Comparison of ENCODE assay signal across 21 cellular contexts in the genomic region with DNA sequence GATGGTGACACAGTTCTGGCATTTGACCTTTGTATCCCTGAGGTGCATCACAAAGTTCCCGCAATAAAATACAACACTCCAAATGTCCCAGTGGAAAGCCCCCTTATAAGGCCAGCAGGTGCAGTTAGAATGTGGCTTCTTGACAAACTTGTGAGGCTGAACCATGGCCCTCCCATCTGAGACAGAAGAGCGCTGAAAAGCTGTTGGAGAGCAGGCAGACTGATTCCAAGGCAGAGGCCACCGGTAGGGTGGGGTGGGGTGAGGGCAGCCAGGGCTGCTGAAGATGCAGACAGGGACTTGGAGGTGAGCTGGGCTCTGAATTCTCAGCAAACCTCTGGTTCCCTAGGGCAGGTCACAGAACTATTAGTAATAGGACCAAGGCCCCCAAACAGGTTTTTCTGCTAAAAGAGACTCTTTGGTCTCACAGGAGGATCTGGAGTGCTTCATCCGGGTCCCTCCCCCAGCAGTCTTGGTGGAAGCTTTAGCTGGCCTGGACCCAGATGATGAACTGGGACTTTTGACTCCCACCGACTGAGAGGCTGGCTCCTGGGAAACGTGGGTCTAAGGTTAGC. TPM values are rescaled to one million over a fixed set of nuclear protein-coding genes. Genes with fewer than 3 reads are reported as not detected.
"Had no signal": no experiment of that assay in that cellular context is flagged by ENCODE, and none has a peak within 500 bp of the region (broad histone marks: within the 10 kb centered on the region; RNA-seq: fewer than 3 reads in every experiment).

No MANE protein-coding gene starts in this region.

- H3K4me3 ChIP-seq: K562, Peyer's patch, SJCRH30 had no signal

- H3K27me3 ChIP-seq: Peyer's patch, SJCRH30 had no signal

- FAIRE-seq: K562 had no signal

- DNase-seq: Kasumi-1, MM.1S, NCI-H1092 treated with DMSO at 0.1 percent for 48 hours, NCI-H1436, NCI-H187, NCI-H2029, NCI-H2081 treated with DMSO at 0.1 percent for 48 hours, NCI-H2171, NCI-H226, NCI-H446, NCI-H510A, NCI-H524 treated with DMSO at 0.1 percent for 48 hours, NCI-H69, NCI-H774, Peyer's patch, SJCRH30 had no signal

- ATAC-seq: K562, Right ventricle myocardium inferior, SK-N-SH treated with all-trans-retinoic acid at 6 μM for 48 hours had no signal

- H3K4me2 ChIP-seq: KMS-11 had no signal

- H3K27ac ChIP-seq: KMS-11, Peyer's patch, SJCRH30 had no signal

- H3K4me1 ChIP-seq: Peyer's patch, SJCRH30 had no signal

- H3K36me3 ChIP-seq: Peyer's patch, SJCRH30 had no signal

- H3K9ac ChIP-seq: KMS-11 had no signal

RNA-seq across cellular contexts. Expression of gene CHST3, which starts 15.6 kb away (rescaled TPM):
- polyA plus RNA-seq: IgD-negative memory B cell had no signal
